3 cellular contexts compared by ENCODE assay signal in genomic region chr17:56597495-56597990, GRCh38.
TF ChIP-seq lines count a peak whose summit lies in the region.

No MANE protein-coding gene starts in this region.

TF ChIP-seq in SK-N-SH, 30 proteins besides CTCF, POLR2A, EP300 and RAD21:
- TF ChIP-seq MAX (IDR thresholded peaks at IDR 0.05; ENCODE audit: low read depth) (0 out of 2 replicates have a peak, but pooled peaks have one; percentile 9), NFIC (IDR thresholded peaks at IDR 0.05; ENCODE audit: borderline replicate concordance) (peak; percentile 77), POLR2AphosphoS5 (IDR thresholded peaks at IDR 0.05; ENCODE audit: low read depth, low read length) (no peak), TEAD4 (IDR thresholded peaks at IDR 0.05; ENCODE audit: borderline replicate concordance, insufficient read depth) (0 out of 2 replicates have a peak, but pooled peaks have one; percentile 11)

TF ChIP-seq in SK-N-SH treated with all-trans-retinoic acid at 6 μM for 48 hours, 23 proteins besides CTCF, POLR2A, EP300 and RAD21:
- TF ChIP-seq ZFP30 (CRISPR knock-in tag; IDR thresholded peaks at IDR 0.05): no peak
- no peak for TF ChIP-seq ESRRG (CRISPR knock-in tag; IDR thresholded peaks at IDR 0.05)
- no peak for TF ChIP-seq CSDC2 (CRISPR knock-in tag; IDR thresholded peaks at IDR 0.05)
- TF ChIP-seq TSHZ2 (CRISPR knock-in tag; IDR thresholded peaks at IDR 0.05): no peak
- no peak for TF ChIP-seq PPARA (CRISPR knock-in tag; IDR thresholded peaks at IDR 0.05; ENCODE audit: borderline replicate concordance)
- TF ChIP-seq RARB (CRISPR knock-in tag; IDR thresholded peaks at IDR 0.05): no peak
- TF ChIP-seq SNAI2 (CRISPR knock-in tag; IDR thresholded peaks at IDR 0.05): no peak
- TF ChIP-seq OSR1 (CRISPR knock-in tag; IDR thresholded peaks at IDR 0.05): no peak
- TF ChIP-seq, protein P1, sequence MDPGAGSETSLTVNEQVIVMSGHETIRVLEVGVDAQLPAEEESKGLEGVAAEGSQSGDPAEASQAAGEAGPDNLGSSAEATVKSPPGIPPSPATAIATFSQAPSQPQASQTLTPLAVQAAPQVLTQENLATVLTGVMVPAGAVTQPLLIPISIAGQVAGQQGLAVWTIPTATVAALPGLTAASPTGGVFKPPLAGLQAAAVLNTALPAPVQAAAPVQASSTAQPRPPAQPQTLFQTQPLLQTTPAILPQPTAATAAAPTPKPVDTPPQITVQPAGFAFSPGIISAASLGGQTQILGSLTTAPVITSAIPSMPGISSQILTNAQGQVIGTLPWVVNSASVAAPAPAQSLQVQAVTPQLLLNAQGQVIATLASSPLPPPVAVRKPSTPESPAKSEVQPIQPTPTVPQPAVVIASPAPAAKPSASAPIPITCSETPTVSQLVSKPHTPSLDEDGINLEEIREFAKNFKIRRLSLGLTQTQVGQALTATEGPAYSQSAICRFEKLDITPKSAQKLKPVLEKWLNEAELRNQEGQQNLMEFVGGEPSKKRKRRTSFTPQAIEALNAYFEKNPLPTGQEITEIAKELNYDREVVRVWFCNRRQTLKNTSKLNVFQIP (CRISPR knock-in tag; IDR thresholded peaks at IDR 0.05; ENCODE audit: borderline replicate concordance, low read depth): no peak
TF ChIP-seq in SK-N-SH treated with all-trans-retinoic acid at 6 μM for 48 hours: peak in this region for 0.

TF ChIP-seq in HepG2, 621 proteins besides CTCF, POLR2A, EP300 and RAD21:
- TF ChIP-seq KDM5B (CRISPR knock-in tag; IDR thresholded peaks at IDR 0.05; ENCODE audit: borderline replicate concordance): no peak
- TF ChIP-seq SP1 (IDR thresholded peaks at IDR 0.05): no peak
- no peak for TF ChIP-seq SP1 (CRISPR knock-in tag; IDR thresholded peaks at IDR 0.05)
- no peak for TF ChIP-seq CREM (IDR thresholded peaks at IDR 0.05)
- TF ChIP-seq CREM (CRISPR knock-in tag; IDR thresholded peaks at IDR 0.05): no peak
- no peak for TF ChIP-seq ZNF552 (CRISPR knock-in tag; IDR thresholded peaks at IDR 0.05; ENCODE audit: borderline replicate concordance)
